In the genomic region with DNA sequence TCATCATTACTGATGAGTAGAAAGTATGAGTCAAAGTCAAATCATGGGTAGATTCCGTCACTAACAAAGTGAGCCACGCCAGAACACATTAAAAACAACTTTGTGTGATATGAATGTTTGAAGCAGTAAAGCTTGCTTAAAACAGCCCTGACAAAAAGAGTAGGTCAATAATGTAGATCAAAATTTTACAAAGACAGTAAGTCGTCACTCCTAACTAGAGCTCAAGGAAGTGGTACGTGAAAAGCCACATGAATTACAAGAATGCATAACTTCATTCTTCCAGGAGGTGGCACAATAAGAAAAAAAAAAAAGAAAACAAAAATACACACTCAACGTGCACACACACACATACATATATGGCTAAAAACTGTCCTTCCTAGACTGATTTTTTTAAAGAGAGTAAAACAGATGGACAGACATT, we compare ENCODE assay signal across 8 cellular contexts.
DNase-seq lines count a peak whose midpoint lies in the region; ATAC-seq and TF ChIP-seq lines count a peak whose summit lies in the region.

No MANE protein-coding gene starts in this region.

- no peak overlapping the region for H3K18ac ChIP-seq in neuronal stem cell (ENCODE audit: low read length)

- H4K91ac ChIP-seq in neuronal stem cell (ENCODE audit: low read depth, low read length, poor library complexity): no peak overlapping the region

- H3K14ac ChIP-seq in neuronal stem cell (ENCODE audit: low read length): no peak overlapping the region

- peak; percentile 84 for DNase-seq in EH (ENCODE audit: low read depth)
- DNase-seq in RPMI7951 (ENCODE audit: low read depth): peak; percentile 69
- DNase-seq in endodermal cell: no peak
- DNase-seq in retinal pigment epithelial cell (ENCODE audit: low read depth): no peak
- DNase-seq in amygdala (lab: John Stamatoyannopoulos, UW): no peak
- DNase-seq in neuronal stem cell (ENCODE audit: low spot score): no peak

- H3K4me3 ChIP-seq in endodermal cell (ENCODE audit: low read length) (no peak overlapping the region), retinal pigment epithelial cell (ENCODE audit: low read length) (no peak overlapping the region), neuronal stem cell (ENCODE audit: low read length in 2 of 2) (no peak overlapping the region)

- H2AK5ac ChIP-seq in neuronal stem cell (ENCODE audit: low read depth, low read length): no peak overlapping the region

- H3K9ac ChIP-seq in endodermal cell (ENCODE audit: extremely low read depth, low read length, poor library complexity, severe bottlenecking) (no peak overlapping the region), neuronal stem cell (ENCODE audit: low read depth, low read length, poor library complexity) (no peak overlapping the region)

- H3K36me3 ChIP-seq in endodermal cell (ENCODE audit: control insufficient read depth, insufficient read depth, low read length): peaks cover 15% of the 10 kb centered on the region
- peaks cover 3 to 54% of the 10 kb centered on the region in 2 donors for H3K36me3 ChIP-seq in neuronal stem cell (replicated peaks in 1 of 2; ENCODE audit: control insufficient read depth in 2 of 2, insufficient read depth in 2 of 2, low read length in 2 of 2)

- no peak overlapping the region for H3K27ac ChIP-seq in endodermal cell (ENCODE audit: low read depth, low read length)
- H3K27ac ChIP-seq in neuronal stem cell (replicated peaks; ENCODE audit: low read length): no peak overlapping the region

- H2BK12ac ChIP-seq in neuronal stem cell (ENCODE audit: low read length): no peak overlapping the region

- H4K8ac ChIP-seq in neuronal stem cell (ENCODE audit: low read depth, low read length): no peak overlapping the region

- no peaks in the 10 kb centered on the region for H3K9me3 Mint-ChIP-seq in endodermal cell

- H3K4me1 Mint-ChIP-seq in endodermal cell: no peaks in the 10 kb centered on the region

- H3K9me3 ChIP-seq in endodermal cell (ENCODE audit: control insufficient read depth, low read length) (no peaks in the 10 kb centered on the region), neuronal stem cell (replicated peaks in 1 of 2; ENCODE audit: control insufficient read depth in 2 of 2, insufficient read depth in 1 of 2, low read depth in 1 of 2, low read length in 2 of 2) (no peaks in the 10 kb centered on the region)

- H3K36me3 Mint-ChIP-seq in endodermal cell (ENCODE audit: low read depth): peaks cover 13% of the 10 kb centered on the region

- no peak overlapping the region for H2AFZ ChIP-seq in neuronal stem cell (ENCODE audit: low read length)

- H3K4ac ChIP-seq in neuronal stem cell (ENCODE audit: low read length): no peak overlapping the region

- WGBS in endodermal cell (ENCODE audit: insufficient coverage in 1 of 2, insufficient read length in 1 of 2), 2 experiments: 87 to 100% methylated on average over 1 to 5 of the region's 5 CpGs
- WGBS in neuronal stem cell (ENCODE audit: extremely low coverage in 2 of 2, insufficient read length in 2 of 2, insufficient replicate concordance in 1 of 2), 2 donors: no CpG with 5 or more reads among the region's 5 CpGs

- H2BK5ac ChIP-seq in neuronal stem cell (ENCODE audit: low read length): no peak overlapping the region

- H3K27me3 ChIP-seq in endodermal cell (ENCODE audit: control insufficient read depth, insufficient read depth, low read length, poor library complexity, severe bottlenecking) (no peaks in the 10 kb centered on the region), neuronal stem cell (ENCODE audit: control insufficient read depth in 3 of 3, insufficient read depth in 3 of 3, low read depth in 1 of 3, low read length in 3 of 3) (no peaks in the 10 kb centered on the region)

- H3K27ac Mint-ChIP-seq in endodermal cell: no peak overlapping the region

- H2BK15ac ChIP-seq in neuronal stem cell (ENCODE audit: low read length): no peak overlapping the region

- ATAC-seq in GM19324 (IDR thresholded peaks at IDR 0.05; ENCODE audit: low FRiP score, unreplicated experiment) (peak; percentile 80), HG03280 (IDR thresholded peaks at IDR 0.05; ENCODE audit: unreplicated experiment) (peak; percentile 84)

- TF ChIP-seq CTCF in endodermal cell (conservative IDR thresholded peaks at IDR 0.05) (peak; percentile 61), retinal pigment epithelial cell (conservative IDR thresholded peaks at IDR 0.05; ENCODE audit: low read depth, low read length) (peak; percentile 45)

- H3K4me2 ChIP-seq in neuronal stem cell (ENCODE audit: insufficient read depth, low read length, poor library complexity, severe bottlenecking): no peak overlapping the region

- no peaks in the 10 kb centered on the region for H3K4me1 ChIP-seq in endodermal cell (ENCODE audit: control insufficient read depth, insufficient read depth, low read length)
- H3K4me1 ChIP-seq in neuronal stem cell (ENCODE audit: control insufficient read depth in 2 of 2, insufficient read depth in 1 of 2, low read depth in 1 of 2, low read length in 2 of 2): peaks cover 0 to 2% of the 10 kb centered on the region in 2 donors

- peaks cover 1% of the 10 kb centered on the region for H3K79me1 ChIP-seq in neuronal stem cell (ENCODE audit: low read depth, low read length)

- H3K27me3 Mint-ChIP-seq in endodermal cell (ENCODE audit: insufficient read depth): no peaks in the 10 kb centered on the region

- H2BK120ac ChIP-seq in neuronal stem cell (ENCODE audit: low read depth, low read length): no peak overlapping the region

- no peak overlapping the region for H3K23ac ChIP-seq in neuronal stem cell (ENCODE audit: low read depth, low read length, poor library complexity)

- no peak overlapping the region for H3K4me3 Mint-ChIP-seq in endodermal cell

Comparison
In these comparisons a context has a peak if more than half of its experiments do, and no peak if none do; other contexts are left out.
1. DNase-seq: peak in EH (single experiment) and RPMI7951 (single experiment); none in endodermal cell (single experiment), retinal pigment epithelial cell (single experiment), amygdala (0 of 56) and neuronal stem cell (single experiment).